1 cellular context compared by ENCODE assay signal in the genomic region with DNA sequence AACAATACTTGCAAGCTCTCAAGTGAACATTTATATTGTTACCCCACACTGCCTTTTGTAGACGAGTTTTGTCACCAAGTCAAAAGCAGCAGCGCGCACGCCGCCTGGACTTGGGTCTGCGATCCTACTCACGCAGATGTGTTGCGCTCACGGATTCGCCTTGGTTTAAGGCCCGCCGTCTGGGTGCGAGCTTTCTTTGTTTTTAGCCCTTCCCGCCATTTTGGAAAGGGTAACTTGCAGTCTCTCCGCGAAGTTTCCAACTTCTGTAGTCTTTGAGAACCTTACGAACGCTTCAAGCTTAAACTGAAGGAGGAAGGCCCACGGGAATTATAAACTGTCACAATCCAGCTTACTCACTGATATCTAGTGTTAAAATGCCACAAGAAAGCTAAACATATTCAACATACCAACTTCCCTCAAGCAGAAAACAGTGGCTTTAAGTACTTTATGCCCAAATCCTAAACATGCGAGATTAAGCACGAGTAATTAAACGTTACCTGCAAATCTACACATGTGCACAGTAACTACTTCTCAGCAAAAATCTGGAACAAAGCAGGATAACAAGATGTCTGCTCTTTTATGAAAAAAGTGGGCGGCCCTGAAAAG.
A peak's percentile ranks its signal among the peaks of the same experiment; 100 is the strongest.
TF ChIP-seq lines count a peak whose summit lies in the region.

No MANE protein-coding gene starts in this region.

TF ChIP-seq in WTC11, 78 proteins besides CTCF, POLR2A, EP300 and RAD21 (continued from another document):
- TF ChIP-seq, protein P1, sequence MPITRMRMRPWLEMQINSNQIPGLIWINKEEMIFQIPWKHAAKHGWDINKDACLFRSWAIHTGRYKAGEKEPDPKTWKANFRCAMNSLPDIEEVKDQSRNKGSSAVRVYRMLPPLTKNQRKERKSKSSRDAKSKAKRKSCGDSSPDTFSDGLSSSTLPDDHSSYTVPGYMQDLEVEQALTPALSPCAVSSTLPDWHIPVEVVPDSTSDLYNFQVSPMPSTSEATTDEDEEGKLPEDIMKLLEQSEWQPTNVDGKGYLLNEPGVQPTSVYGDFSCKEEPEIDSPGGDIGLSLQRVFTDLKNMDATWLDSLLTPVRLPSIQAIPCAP (CRISPR knock-in tag; IDR thresholded peaks at IDR 0.05) = no peak
- TF ChIP-seq, protein P2, sequence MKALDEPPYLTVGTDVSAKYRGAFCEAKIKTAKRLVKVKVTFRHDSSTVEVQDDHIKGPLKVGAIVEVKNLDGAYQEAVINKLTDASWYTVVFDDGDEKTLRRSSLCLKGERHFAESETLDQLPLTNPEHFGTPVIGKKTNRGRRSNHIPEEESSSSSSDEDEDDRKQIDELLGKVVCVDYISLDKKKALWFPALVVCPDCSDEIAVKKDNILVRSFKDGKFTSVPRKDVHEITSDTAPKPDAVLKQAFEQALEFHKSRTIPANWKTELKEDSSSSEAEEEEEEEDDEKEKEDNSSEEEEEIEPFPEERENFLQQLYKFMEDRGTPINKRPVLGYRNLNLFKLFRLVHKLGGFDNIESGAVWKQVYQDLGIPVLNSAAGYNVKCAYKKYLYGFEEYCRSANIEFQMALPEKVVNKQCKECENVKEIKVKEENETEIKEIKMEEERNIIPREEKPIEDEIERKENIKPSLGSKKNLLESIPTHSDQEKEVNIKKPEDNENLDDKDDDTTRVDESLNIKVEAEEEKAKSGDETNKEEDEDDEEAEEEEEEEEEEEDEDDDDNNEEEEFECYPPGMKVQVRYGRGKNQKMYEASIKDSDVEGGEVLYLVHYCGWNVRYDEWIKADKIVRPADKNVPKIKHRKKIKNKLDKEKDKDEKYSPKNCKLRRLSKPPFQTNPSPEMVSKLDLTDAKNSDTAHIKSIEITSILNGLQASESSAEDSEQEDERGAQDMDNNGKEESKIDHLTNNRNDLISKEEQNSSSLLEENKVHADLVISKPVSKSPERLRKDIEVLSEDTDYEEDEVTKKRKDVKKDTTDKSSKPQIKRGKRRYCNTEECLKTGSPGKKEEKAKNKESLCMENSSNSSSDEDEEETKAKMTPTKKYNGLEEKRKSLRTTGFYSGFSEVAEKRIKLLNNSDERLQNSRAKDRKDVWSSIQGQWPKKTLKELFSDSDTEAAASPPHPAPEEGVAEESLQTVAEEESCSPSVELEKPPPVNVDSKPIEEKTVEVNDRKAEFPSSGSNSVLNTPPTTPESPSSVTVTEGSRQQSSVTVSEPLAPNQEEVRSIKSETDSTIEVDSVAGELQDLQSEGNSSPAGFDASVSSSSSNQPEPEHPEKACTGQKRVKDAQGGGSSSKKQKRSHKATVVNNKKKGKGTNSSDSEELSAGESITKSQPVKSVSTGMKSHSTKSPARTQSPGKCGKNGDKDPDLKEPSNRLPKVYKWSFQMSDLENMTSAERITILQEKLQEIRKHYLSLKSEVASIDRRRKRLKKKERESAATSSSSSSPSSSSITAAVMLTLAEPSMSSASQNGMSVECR (CRISPR knock-in tag; IDR thresholded peaks at IDR 0.05; ENCODE audit: borderline replicate concordance) = no peak
- no peak for TF ChIP-seq SOX15 (CRISPR knock-in tag; IDR thresholded peaks at IDR 0.05)
- TF ChIP-seq KAT7 (CRISPR knock-in tag; IDR thresholded peaks at IDR 0.05; ENCODE audit: borderline replicate concordance) = 0 out of 2 replicates have a peak, but pooled peaks have one; percentile 32
- TF ChIP-seq, protein P3, sequence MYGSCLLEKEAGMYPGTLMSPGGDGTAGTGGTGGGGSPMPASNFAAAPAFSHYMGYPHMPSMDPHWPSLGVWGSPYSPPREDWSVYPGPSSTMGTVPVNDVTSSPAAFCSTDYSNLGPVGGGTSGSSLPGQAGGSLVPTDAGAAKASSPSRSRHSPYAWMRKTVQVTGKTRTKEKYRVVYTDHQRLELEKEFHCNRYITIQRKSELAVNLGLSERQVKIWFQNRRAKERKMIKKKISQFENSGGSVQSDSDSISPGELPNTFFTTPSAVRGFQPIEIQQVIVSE (CRISPR knock-in tag; IDR thresholded peaks at IDR 0.05; ENCODE audit: borderline replicate concordance) = no peak
- no peak; the same call in 1 of the 2 replicates for TF ChIP-seq SMAD4 (CRISPR knock-in tag; IDR thresholded peaks at IDR 0.05)
- TF ChIP-seq, protein P4, sequence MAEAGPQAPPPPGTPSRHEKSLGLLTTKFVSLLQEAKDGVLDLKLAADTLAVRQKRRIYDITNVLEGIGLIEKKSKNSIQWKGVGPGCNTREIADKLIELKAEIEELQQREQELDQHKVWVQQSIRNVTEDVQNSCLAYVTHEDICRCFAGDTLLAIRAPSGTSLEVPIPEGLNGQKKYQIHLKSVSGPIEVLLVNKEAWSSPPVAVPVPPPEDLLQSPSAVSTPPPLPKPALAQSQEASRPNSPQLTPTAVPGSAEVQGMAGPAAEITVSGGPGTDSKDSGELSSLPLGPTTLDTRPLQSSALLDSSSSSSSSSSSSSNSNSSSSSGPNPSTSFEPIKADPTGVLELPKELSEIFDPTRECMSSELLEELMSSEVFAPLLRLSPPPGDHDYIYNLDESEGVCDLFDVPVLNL (CRISPR knock-in tag; IDR thresholded peaks at IDR 0.05; ENCODE audit: borderline replicate concordance, low read depth) = no peak
- TF ChIP-seq ZNF263 (CRISPR knock-in tag; IDR thresholded peaks at IDR 0.05; ENCODE audit: low read depth) = no peak
- TF ChIP-seq, protein P5, sequence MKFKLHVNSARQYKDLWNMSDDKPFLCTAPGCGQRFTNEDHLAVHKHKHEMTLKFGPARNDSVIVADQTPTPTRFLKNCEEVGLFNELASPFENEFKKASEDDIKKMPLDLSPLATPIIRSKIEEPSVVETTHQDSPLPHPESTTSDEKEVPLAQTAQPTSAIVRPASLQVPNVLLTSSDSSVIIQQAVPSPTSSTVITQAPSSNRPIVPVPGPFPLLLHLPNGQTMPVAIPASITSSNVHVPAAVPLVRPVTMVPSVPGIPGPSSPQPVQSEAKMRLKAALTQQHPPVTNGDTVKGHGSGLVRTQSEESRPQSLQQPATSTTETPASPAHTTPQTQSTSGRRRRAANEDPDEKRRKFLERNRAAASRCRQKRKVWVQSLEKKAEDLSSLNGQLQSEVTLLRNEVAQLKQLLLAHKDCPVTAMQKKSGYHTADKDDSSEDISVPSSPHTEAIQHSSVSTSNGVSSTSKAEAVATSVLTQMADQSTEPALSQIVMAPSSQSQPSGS (CRISPR knock-in tag; IDR thresholded peaks at IDR 0.05; ENCODE audit: borderline replicate concordance, low read depth) = no peak
- TF ChIP-seq PRRX2 (CRISPR knock-in tag; IDR thresholded peaks at IDR 0.05) = 0 out of 2 replicates have a peak, but pooled peaks have one; percentile 88
- TF ChIP-seq, protein P6, sequence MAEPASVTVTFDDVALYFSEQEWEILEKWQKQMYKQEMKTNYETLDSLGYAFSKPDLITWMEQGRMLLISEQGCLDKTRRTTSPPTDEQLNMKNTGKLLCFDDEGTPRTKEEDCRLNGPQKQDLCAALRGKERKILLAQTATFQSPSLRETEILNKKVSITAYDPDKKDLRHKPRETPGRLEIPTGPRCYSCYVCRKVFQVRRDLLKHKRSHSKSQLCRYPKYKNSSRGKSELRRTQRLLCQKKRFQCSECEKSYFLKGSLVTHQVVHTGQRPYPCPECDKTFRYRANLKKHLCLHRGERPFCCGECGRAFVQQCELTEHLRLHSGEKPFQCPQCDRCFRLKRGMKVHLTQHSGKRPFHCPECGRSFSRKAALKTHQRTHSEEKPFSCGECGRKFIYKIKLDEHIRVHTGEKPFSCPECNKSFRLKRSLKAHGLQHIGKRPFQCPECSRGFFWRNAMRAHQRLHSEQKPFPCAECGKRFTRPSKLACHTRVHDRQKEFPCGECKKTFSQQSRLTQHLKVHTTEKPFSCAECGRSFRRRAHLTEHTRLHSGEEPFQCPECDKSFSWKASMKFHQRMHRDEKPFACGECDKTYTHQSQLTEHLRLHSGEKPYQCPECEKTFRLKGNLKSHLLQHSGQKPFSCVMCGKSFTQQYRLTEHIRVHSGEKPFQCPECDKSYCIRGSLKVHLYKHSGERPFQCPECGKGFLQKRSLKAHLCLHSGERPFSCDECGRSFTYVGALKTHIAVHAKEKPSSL (CRISPR knock-in tag; conservative IDR thresholded peaks at IDR 0.05) = peak; percentile 84; the same call in 1 of the 2 replicates
- TF ChIP-seq, protein P7, sequence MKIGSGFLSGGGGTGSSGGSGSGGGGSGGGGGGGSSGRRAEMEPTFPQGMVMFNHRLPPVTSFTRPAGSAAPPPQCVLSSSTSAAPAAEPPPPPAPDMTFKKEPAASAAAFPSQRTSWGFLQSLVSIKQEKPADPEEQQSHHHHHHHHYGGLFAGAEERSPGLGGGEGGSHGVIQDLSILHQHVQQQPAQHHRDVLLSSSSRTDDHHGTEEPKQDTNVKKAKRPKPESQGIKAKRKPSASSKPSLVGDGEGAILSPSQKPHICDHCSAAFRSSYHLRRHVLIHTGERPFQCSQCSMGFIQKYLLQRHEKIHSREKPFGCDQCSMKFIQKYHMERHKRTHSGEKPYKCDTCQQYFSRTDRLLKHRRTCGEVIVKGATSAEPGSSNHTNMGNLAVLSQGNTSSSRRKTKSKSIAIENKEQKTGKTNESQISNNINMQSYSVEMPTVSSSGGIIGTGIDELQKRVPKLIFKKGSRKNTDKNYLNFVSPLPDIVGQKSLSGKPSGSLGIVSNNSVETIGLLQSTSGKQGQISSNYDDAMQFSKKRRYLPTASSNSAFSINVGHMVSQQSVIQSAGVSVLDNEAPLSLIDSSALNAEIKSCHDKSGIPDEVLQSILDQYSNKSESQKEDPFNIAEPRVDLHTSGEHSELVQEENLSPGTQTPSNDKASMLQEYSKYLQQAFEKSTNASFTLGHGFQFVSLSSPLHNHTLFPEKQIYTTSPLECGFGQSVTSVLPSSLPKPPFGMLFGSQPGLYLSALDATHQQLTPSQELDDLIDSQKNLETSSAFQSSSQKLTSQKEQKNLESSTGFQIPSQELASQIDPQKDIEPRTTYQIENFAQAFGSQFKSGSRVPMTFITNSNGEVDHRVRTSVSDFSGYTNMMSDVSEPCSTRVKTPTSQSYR (CRISPR knock-in tag; IDR thresholded peaks at IDR 0.05) = no peak
- TF ChIP-seq, protein P8, sequence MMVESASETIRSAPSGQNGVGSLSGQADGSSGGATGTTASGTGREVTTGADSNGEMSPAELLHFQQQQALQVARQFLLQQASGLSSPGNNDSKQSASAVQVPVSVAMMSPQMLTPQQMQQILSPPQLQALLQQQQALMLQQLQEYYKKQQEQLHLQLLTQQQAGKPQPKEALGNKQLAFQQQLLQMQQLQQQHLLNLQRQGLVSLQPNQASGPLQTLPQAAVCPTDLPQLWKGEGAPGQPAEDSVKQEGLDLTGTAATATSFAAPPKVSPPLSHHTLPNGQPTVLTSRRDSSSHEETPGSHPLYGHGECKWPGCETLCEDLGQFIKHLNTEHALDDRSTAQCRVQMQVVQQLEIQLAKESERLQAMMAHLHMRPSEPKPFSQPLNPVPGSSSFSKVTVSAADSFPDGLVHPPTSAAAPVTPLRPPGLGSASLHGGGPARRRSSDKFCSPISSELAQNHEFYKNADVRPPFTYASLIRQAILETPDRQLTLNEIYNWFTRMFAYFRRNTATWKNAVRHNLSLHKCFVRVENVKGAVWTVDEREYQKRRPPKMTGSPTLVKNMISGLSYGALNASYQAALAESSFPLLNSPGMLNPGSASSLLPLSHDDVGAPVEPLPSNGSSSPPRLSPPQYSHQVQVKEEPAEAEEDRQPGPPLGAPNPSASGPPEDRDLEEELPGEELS (CRISPR knock-in tag; IDR thresholded peaks at IDR 0.05) = 0 out of 2 replicates have a peak, but pooled peaks have one; percentile 36
- no peak for TF ChIP-seq GABPB1 (CRISPR knock-in tag; IDR thresholded peaks at IDR 0.05)
- TF ChIP-seq ZNF219 (CRISPR knock-in tag; IDR thresholded peaks at IDR 0.05; ENCODE audit: borderline replicate concordance) = no peak
- TF ChIP-seq, protein P9, sequence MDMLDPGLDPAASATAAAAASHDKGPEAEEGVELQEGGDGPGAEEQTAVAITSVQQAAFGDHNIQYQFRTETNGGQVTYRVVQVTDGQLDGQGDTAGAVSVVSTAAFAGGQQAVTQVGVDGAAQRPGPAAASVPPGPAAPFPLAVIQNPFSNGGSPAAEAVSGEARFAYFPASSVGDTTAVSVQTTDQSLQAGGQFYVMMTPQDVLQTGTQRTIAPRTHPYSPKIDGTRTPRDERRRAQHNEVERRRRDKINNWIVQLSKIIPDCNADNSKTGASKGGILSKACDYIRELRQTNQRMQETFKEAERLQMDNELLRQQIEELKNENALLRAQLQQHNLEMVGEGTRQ (CRISPR knock-in tag; IDR thresholded peaks at IDR 0.05) = no peak
- peak; percentile 83 for TF ChIP-seq NFATC4 (CRISPR knock-in tag; IDR thresholded peaks at IDR 0.05)
